In the genomic region with DNA sequence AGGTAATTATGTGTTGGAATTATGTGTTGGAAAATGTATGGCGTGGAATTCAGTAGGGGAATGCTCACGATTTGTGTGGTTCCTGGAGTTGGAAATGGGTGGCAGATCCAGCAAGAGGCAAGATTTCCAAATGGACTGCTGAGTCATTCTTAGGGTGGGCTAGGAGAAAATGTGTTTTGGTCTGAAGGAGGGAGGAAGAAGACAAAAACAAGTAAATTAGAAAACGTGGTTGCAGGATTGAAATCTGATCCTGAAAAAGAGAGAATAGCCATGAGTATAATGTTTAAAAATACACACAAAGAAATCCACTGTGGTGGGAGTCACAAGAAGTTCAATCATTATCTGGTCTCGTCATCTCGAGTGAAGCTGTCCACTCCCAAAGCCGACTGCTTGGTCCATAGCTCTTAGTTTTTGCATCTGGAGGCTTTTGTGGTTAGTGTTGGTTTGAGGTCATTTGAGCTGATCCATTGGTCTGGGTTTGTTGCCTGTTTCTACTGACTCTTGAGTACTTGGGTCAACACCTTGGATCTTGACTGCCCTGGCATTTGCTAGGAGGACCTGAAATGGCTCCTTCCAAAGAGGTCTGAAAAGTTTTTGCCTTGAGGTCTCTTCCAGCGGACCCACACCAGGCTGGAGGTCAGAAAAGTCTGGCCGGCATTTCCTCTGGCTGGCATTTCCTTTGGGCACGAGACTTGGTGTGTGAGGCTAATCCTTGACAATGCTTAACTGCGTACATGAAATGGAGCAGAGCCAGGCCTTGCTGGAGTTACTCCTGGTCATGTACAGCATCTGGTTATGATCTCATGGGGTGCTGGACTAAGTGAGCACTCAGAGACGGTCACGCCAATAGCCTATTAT, we compare ENCODE assay signal across 16 cellular contexts. TPM values are rescaled to one million over a fixed set of nuclear protein-coding genes. Genes with fewer than 3 reads are reported as not detected.
DNase-seq lines count a peak whose midpoint lies in the region; ATAC-seq lines count a peak whose summit lies in the region.
"Had no signal": no experiment of that assay in that cellular context is flagged by ENCODE, and none has a peak within 500 bp of the region (broad histone marks: within the 10 kb centered on the region; RNA-seq: fewer than 3 reads in every experiment).

No MANE protein-coding gene starts in this region.

- H3K9ac ChIP-seq in Karpas-422 (ENCODE audit: low read length) = peak overlapping the region; percentile 65; the same call in 1 of the 2 replicates
- H3K9ac ChIP-seq in adipocyte (ENCODE audit: low read length) = no peak overlapping the region
- H3K9ac ChIP-seq: parathyroid adenoma had no signal

- no peak for DNase-seq in activated CD4-positive, alpha-beta T cell treated with anti-CD3 and anti-CD28 coated beads for 36 hours
- no peak for DNase-seq in activated CD4-positive, alpha-beta T cell treated with anti-CD3 and anti-CD28 coated beads, Interleukin-2, amount 50 U/mL, for 1 hour
- no peak for DNase-seq in Karpas-422
- peak; percentile 25 for DNase-seq in adipocyte (ENCODE audit: low read depth)
- no peak for DNase-seq in natural killer cell treated with Interleukin-12 subunit alpha and Interleukin-12 subunit beta and Interleukin-15 and Interleukin-18, amount 100 ng/mL, for 72 hours (ENCODE audit: low spot score)
- DNase-seq in HCEC 1CT = no peak
- no peak for DNase-seq in left lobe of liver (ENCODE audit: low spot score)
- DNase-seq: stimulated activated CD4-positive, alpha-beta T cell treated with anti-CD3 and anti-CD28 coated beads, Interleukin-4, amount 100 ng/mL, for 4 hours; T1000; testis had no signal

- no peak for ATAC-seq in activated CD4-positive, alpha-beta T cell treated with anti-CD3 and anti-CD28 coated beads for 36 hours
- ATAC-seq in natural killer cell treated with Interleukin-12 subunit alpha and Interleukin-12 subunit beta and Interleukin-15 and Interleukin-18, amount 100 ng/mL, for 72 hours = no peak
- no peak for ATAC-seq in HG03280 (IDR thresholded peaks at IDR 0.05; ENCODE audit: unreplicated experiment)
- ATAC-seq in left lobe of liver = no peak
- ATAC-seq: left cardiac atrium had no signal

- POLR2A ChIA-PET in activated CD4-positive, alpha-beta T cell treated with anti-CD3 and anti-CD28 coated beads for 36 hours (lab: Charles Lee) = interaction anchor here (0.6 to 2.0 kb wide), 2 partner anchors 10 to 52 kb away, joined by 3 to 8 read pairs; partner anchors contain the start of gene MX2

- H3K4me1 ChIP-seq in Karpas-422 (ENCODE audit: low read length) = peaks cover 50% of the 10 kb centered on the region
- peaks cover 34% of the 10 kb centered on the region for H3K4me1 ChIP-seq in adipocyte (ENCODE audit: control insufficient read depth, insufficient read depth, low read length)
- H3K4me1 ChIP-seq: parathyroid adenoma had no signal

- H3K9me2 ChIP-seq in Karpas-422 (replicated peaks; ENCODE audit: insufficient read depth, low read length) = no peaks in the 10 kb centered on the region

- H3K36me3 ChIP-seq in Karpas-422 (ENCODE audit: insufficient read depth, low read length) (no peaks in the 10 kb centered on the region), adipocyte (ENCODE audit: control insufficient read depth, insufficient read depth, low read length, severe bottlenecking) (no peaks in the 10 kb centered on the region)

- peak overlapping the region; percentile 92; the same call in 1 of the 2 replicates for H3K27ac ChIP-seq in Karpas-422 (ENCODE audit: low read length)
- H3K27ac ChIP-seq: parathyroid adenoma, testis had no signal

- intact Hi-C loops in activated CD4-positive, alpha-beta T cell treated with anti-CD3 and anti-CD28 coated beads for 36 hours (cut with DNase I, micrococcal nuclease) = loop anchor here in 1 of 2 experiments (2.0 kb wide), 1 partner anchor 56 kb away; the partner anchor contains the start of gene MX1

- H3K4me3 ChIP-seq in Karpas-422 (ENCODE audit: low read length) = peak overlapping the region; percentile 57
- no peak overlapping the region for H3K4me3 ChIP-seq in adipocyte (ENCODE audit: low read length)

- peak overlapping the region; percentile 67 for H3K4me2 ChIP-seq in Karpas-422 (ENCODE audit: low read depth, low read length, poor library complexity, severe bottlenecking)

- H3K4me1 Mint-ChIP-seq in activated CD4-positive, alpha-beta T cell treated with anti-CD3 and anti-CD28 coated beads for 36 hours = peaks cover 75% of the 10 kb centered on the region
- H3K4me1 Mint-ChIP-seq in natural killer cell treated with Interleukin-12 subunit alpha and Interleukin-12 subunit beta and Interleukin-15 and Interleukin-18, amount 100 ng/mL, for 72 hours (ENCODE audit: low read depth in 2 of 2) = peaks cover 21 to 33% of the 10 kb centered on the region in 2 donors

- no peak overlapping the region for H2AFZ ChIP-seq in Karpas-422 (ENCODE audit: low read length)
- H2AFZ ChIP-seq: parathyroid adenoma had no signal

- H3K36me3 Mint-ChIP-seq in activated CD4-positive, alpha-beta T cell treated with anti-CD3 and anti-CD28 coated beads for 36 hours (ENCODE audit: low read depth) = peaks cover 5% of the 10 kb centered on the region
- H3K36me3 Mint-ChIP-seq in natural killer cell treated with Interleukin-12 subunit alpha and Interleukin-12 subunit beta and Interleukin-15 and Interleukin-18, amount 100 ng/mL, for 72 hours = no peaks in the 10 kb centered on the region

- peaks cover 33% of the 10 kb centered on the region for H3K79me2 ChIP-seq in Karpas-422 (ENCODE audit: low read length)
- H3K79me2 ChIP-seq: parathyroid adenoma had no signal

- H3K9me3 ChIP-seq in Karpas-422 (ENCODE audit: low read length) (no peaks in the 10 kb centered on the region), adipocyte (ENCODE audit: control insufficient read depth, low read length) (no peaks in the 10 kb centered on the region)
- H3K9me3 ChIP-seq: testis had no signal

- H3K27me3 ChIP-seq in Karpas-422 (ENCODE audit: low read length) (no peaks in the 10 kb centered on the region), adipocyte (replicated peaks; ENCODE audit: control insufficient read depth, insufficient read depth, low read length) (no peaks in the 10 kb centered on the region)
- H3K27me3 ChIP-seq: testis had no signal

- H3K27me3 Mint-ChIP-seq in activated CD4-positive, alpha-beta T cell treated with anti-CD3 and anti-CD28 coated beads for 36 hours = no peaks in the 10 kb centered on the region
- no peaks in the 10 kb centered on the region for H3K27me3 Mint-ChIP-seq in natural killer cell treated with Interleukin-12 subunit alpha and Interleukin-12 subunit beta and Interleukin-15 and Interleukin-18, amount 100 ng/mL, for 72 hours

- CTCF ChIA-PET in activated CD4-positive, alpha-beta T cell treated with anti-CD3 and anti-CD28 coated beads for 36 hours (lab: Charles Lee) = interaction anchor here (1.7 to 2.1 kb wide), 2 partner anchors 88 kb away, joined by 11 to 15 read pairs; no protein-coding TSS in a partner anchor

- H3K9me3 Mint-ChIP-seq in activated CD4-positive, alpha-beta T cell treated with anti-CD3 and anti-CD28 coated beads for 36 hours (ENCODE audit: low read depth) = no peaks in the 10 kb centered on the region
- H3K9me3 Mint-ChIP-seq in natural killer cell treated with Interleukin-12 subunit alpha and Interleukin-12 subunit beta and Interleukin-15 and Interleukin-18, amount 100 ng/mL, for 72 hours = no peaks in the 10 kb centered on the region

- no peaks in the 10 kb centered on the region for H4K20me1 ChIP-seq in Karpas-422 (ENCODE audit: insufficient read depth, low read depth, low read length)

- peak overlapping the region; percentile 87 for H3K27ac Mint-ChIP-seq in activated CD4-positive, alpha-beta T cell treated with anti-CD3 and anti-CD28 coated beads for 36 hours
- peak overlapping the region; percentile 48 to 92 for H3K27ac Mint-ChIP-seq in natural killer cell treated with Interleukin-12 subunit alpha and Interleukin-12 subunit beta and Interleukin-15 and Interleukin-18, amount 100 ng/mL, for 72 hours

- H3K4me3 Mint-ChIP-seq in activated CD4-positive, alpha-beta T cell treated with anti-CD3 and anti-CD28 coated beads for 36 hours = peak overlapping the region; percentile 68
- H3K4me3 Mint-ChIP-seq in natural killer cell treated with Interleukin-12 subunit alpha and Interleukin-12 subunit beta and Interleukin-15 and Interleukin-18, amount 100 ng/mL, for 72 hours = peak overlapping the region; percentile 69

RNA-seq across cellular contexts. Expression of gene MX2, which starts 9.2 kb away (rescaled TPM):
- 10 to 100 TPM; 30.7 to 40.4 TPM for total RNA-seq in activated CD4-positive, alpha-beta T cell treated with anti-CD3 and anti-CD28 coated beads for 36 hours
- 27.8 and 31.0 TPM in 2 replicates for total RNA-seq in Karpas-422 (2014; rRNA removed; shearing (Covaris generic); ENCODE audit: low replicate concordance)
- total RNA-seq in natural killer cell treated with Interleukin-12 subunit alpha and Interleukin-12 subunit beta and Interleukin-15 and Interleukin-18, amount 100 ng/mL, for 72 hours = 10 to 100 TPM in 1 of 2 donors, 1 to 10 TPM in 1; 7.9 to 14.1 TPM
- 0.75 TPM for total RNA-seq in left lobe of liver
- total RNA-seq: A673, G401 had no signal

RNA-seq across cellular contexts. Expression of gene FAM3B, which starts 54.5 kb away (rescaled TPM):
- total RNA-seq in activated CD4-positive, alpha-beta T cell treated with anti-CD3 and anti-CD28 coated beads for 36 hours = not detected
- total RNA-seq in Karpas-422 (2014; rRNA removed; shearing (Covaris generic); ENCODE audit: low replicate concordance) = not detected in 2 replicates
- total RNA-seq in natural killer cell treated with Interleukin-12 subunit alpha and Interleukin-12 subunit beta and Interleukin-15 and Interleukin-18, amount 100 ng/mL, for 72 hours = not detected
- 0.91 TPM for total RNA-seq in left lobe of liver
- total RNA-seq: A673, frontal cortex, G401 had no signal

RNA-seq across cellular contexts. Expression of gene MX1, which starts 55.0 kb away (rescaled TPM):
- 100 to 1,000 TPM; 162 to 169 TPM for total RNA-seq in activated CD4-positive, alpha-beta T cell treated with anti-CD3 and anti-CD28 coated beads for 36 hours
- total RNA-seq in Karpas-422 (2014; rRNA removed; shearing (Covaris generic); ENCODE audit: low replicate concordance) = 90.0 and 108 TPM in 2 replicates
- 10 to 100 TPM; 10.9 to 19.2 TPM for total RNA-seq in natural killer cell treated with Interleukin-12 subunit alpha and Interleukin-12 subunit beta and Interleukin-15 and Interleukin-18, amount 100 ng/mL, for 72 hours
- total RNA-seq in left lobe of liver = 8.5 TPM
- total RNA-seq: G401 had no signal
